In the genomic region with DNA sequence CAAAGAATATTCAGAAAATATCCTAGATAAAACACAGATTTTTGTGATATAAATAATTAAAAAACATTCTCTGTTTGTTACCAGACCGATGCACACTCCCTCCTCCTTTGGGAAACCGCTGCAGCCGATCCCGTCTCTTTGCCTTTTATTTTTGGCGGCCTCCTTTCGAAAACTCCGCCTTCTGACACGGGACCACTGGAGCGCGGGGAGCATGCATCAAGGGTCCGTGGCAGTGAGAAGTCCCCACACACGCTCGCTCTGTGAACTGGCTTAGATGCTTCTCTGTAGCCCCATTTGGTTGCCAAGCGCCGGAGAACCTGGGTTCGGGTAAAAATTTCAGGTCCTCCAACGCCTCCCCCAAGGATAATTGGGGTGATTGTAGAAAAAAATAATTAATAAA, we compare ENCODE assay signal across 1 cellular context.
TF ChIP-seq lines count a peak whose summit lies in the region.

No MANE protein-coding gene starts in this region.

TF ChIP-seq in GM23338, 12 proteins besides CTCF, POLR2A, EP300 and RAD21:
- TF ChIP-seq, protein P1, sequence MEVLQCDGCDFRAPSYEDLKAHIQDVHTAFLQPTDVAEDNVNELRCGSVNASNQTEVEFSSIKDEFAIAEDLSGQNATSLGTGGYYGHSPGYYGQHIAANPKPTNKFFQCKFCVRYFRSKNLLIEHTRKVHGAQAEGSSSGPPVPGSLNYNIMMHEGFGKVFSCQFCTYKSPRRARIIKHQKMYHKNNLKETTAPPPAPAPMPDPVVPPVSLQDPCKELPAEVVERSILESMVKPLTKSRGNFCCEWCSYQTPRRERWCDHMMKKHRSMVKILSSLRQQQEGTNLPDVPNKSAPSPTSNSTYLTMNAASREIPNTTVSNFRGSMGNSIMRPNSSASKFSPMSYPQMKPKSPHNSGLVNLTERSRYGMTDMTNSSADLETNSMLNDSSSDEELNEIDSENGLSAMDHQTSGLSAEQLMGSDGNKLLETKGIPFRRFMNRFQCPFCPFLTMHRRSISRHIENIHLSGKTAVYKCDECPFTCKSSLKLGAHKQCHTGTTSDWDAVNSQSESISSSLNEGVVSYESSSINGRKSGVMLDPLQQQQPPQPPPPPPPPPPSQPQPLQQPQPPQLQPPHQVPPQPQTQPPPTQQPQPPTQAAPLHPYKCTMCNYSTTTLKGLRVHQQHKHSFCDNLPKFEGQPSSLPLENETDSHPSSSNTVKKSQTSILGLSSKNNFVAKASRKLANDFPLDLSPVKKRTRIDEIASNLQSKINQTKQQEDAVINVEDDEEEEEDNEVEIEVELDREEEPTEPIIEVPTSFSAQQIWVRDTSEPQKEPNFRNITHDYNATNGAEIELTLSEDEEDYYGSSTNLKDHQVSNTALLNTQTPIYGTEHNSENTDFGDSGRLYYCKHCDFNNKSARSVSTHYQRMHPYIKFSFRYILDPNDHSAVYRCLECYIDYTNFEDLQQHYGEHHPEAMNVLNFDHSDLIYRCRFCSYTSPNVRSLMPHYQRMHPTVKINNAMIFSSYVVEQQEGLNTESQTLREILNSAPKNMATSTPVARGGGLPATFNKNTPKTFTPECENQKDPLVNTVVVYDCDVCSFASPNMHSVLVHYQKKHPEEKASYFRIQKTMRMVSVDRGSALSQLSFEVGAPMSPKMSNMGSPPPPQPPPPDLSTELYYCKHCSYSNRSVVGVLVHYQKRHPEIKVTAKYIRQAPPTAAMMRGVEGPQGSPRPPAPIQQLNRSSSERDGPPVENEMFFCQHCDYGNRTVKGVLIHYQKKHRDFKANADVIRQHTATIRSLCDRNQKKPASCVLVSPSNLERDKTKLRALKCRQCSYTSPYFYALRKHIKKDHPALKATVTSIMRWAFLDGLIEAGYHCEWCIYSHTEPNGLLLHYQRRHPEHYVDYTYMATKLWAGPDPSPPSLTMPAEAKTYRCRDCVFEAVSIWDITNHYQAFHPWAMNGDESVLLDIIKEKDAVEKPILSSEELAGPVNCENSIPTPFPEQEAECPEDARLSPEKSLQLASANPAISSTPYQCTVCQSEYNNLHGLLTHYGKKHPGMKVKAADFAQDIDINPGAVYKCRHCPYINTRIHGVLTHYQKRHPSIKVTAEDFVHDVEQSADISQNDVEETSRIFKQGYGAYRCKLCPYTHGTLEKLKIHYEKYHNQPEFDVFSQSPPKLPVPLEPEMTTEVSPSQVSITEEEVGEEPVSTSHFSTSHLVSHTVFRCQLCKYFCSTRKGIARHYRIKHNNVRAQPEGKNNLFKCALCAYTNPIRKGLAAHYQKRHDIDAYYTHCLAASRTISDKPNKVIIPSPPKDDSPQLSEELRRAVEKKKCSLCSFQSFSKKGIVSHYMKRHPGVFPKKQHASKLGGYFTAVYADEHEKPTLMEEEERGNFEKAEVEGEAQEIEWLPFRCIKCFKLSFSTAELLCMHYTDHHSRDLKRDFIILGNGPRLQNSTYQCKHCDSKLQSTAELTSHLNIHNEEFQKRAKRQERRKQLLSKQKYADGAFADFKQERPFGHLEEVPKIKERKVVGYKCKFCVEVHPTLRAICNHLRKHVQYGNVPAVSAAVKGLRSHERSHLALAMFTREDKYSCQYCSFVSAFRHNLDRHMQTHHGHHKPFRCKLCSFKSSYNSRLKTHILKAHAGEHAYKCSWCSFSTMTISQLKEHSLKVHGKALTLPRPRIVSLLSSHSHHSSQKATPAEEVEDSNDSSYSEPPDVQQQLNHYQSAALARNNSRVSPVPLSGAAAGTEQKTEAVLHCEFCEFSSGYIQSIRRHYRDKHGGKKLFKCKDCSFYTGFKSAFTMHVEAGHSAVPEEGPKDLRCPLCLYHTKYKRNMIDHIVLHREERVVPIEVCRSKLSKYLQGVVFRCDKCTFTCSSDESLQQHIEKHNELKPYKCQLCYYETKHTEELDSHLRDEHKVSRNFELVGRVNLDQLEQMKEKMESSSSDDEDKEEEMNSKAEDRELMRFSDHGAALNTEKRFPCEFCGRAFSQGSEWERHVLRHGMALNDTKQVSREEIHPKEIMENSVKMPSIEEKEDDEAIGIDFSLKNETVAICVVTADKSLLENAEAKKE (CRISPR knock-in tag; IDR thresholded peaks at IDR 0.05), result no peak
- TF ChIP-seq EZH2 (IDR thresholded peaks at IDR 0.05; ENCODE audit: low read depth, unreplicated experiment) (no peak), STAT1 (IDR thresholded peaks at IDR 0.05; ENCODE audit: unreplicated experiment) (no peak), ETS1 (IDR thresholded peaks at IDR 0.05) (no peak)
